In the genomic region with DNA sequence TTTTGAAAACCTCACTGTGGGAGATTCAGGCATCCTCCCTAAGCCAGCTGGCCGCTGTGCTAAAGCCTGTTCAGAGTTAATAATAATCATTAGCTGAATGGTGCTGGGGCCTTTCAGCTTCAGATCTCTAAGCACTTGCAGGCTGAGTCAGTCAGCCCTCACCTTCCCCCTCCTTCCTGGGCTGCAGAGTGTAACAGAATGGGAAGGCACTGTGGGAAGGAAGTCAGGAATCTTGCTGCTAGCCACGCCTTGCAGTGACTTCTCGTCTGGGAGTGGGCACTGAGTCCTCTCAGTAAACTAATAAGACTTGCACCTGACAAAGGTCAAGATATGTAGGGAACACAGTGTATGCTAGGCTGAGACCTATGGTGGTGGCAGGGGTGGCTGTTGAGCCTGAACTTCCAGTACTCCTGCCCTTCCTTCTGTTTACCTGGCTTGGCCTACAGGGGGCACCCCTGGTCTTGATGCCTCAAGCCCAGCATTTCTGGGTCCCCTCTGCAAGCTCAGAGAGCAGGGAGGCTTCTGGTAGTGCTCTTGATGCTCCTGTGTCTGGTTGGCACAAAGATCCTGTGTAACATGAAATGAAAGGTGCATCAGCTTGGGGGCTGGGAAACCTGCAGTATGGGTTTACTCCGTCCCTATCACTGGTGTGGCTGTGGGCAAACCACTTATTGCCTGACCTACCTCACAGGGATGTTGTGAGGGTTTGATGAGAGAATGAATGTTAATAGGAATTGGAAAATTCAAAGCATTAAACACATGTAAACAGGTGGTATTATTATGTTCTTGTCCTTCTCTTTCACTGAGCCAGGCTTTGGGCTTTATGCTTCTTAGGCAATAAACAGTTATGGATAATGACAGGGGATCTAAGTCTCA, we compare ENCODE assay signal across 6 cellular contexts. TPM values are rescaled to one million over a fixed set of nuclear protein-coding genes. Genes with fewer than 3 reads are reported as not detected.
A peak's percentile ranks its signal among the peaks of the same experiment; 100 is the strongest.
DNase-seq lines count a peak whose midpoint lies in the region; ATAC-seq and TF ChIP-seq lines count a peak whose summit lies in the region.

No MANE protein-coding gene starts in this region.

- H3K36me3 ChIP-seq in PC-3 (ENCODE audit: low read depth, low read length) (no peaks in the 10 kb centered on the region; the same call in 1 of the 2 replicates), brain microvascular endothelial cell (replicated peaks) (no peaks in the 10 kb centered on the region), neuronal stem cell (replicated peaks in 1 of 2; ENCODE audit: control insufficient read depth in 2 of 2, insufficient read depth in 2 of 2, low read length in 2 of 2) (peaks cover 10 to 28% of the 10 kb centered on the region in 2 donors)

- no peak overlapping the region for H2AFZ ChIP-seq in PC-3 (ENCODE audit: low read length)
- H2AFZ ChIP-seq in neuronal stem cell (ENCODE audit: low read length), result no peak overlapping the region

- intact Hi-C loops in PC-3 (cut with micrococcal nuclease), result no loop called here

- ATAC-seq in PC-3 (peak; percentile 85), HG03039 (IDR thresholded peaks at IDR 0.05; ENCODE audit: unreplicated experiment) (no peak)

- peak; percentile 49 for TF ChIP-seq CTCF in GM10266 (IDR thresholded peaks at IDR 0.05; ENCODE audit: control insufficient read depth, insufficient read depth, low read depth, missing control alignments)
- TF ChIP-seq CTCF in PC-3 (conservative IDR thresholded peaks at IDR 0.05; ENCODE audit: low read depth, low read length), result peak; percentile 77
- peak; percentile 70 for TF ChIP-seq CTCF in brain microvascular endothelial cell (IDR thresholded peaks at IDR 0.05; ENCODE audit: low read depth, low read length, missing control alignments)

- peaks cover 11% of the 10 kb centered on the region for H3K79me2 ChIP-seq in PC-3 (ENCODE audit: low read length)

- no peak for DNase-seq in GM10266 (ENCODE audit: extremely low spot score)
- peak; percentile 63 for DNase-seq in PC-3
- DNase-seq in brain microvascular endothelial cell, result peak; percentile 26
- DNase-seq in neuronal stem cell (ENCODE audit: low spot score), result no peak
- no peak for DNase-seq in NCI-H345 (lab: John Stamatoyannopoulos, UW)

- no peak overlapping the region for H2BK15ac ChIP-seq in neuronal stem cell (ENCODE audit: low read length)

- no peaks in the 10 kb centered on the region for H3F3A ChIP-seq in PC-3 (ENCODE audit: low read length, unreplicated experiment)

- H3K9me3 ChIP-seq in PC-3 (ENCODE audit: low read length) (no peaks in the 10 kb centered on the region), neuronal stem cell (replicated peaks in 1 of 2; ENCODE audit: control insufficient read depth in 2 of 2, insufficient read depth in 1 of 2, low read depth in 1 of 2, low read length in 2 of 2) (no peaks in the 10 kb centered on the region)

- H3K4me1 ChIP-seq in PC-3 (ENCODE audit: insufficient read depth, low read length), result peaks cover 14% of the 10 kb centered on the region; the same call in 1 of the 2 replicates
- peaks cover 12 to 19% of the 10 kb centered on the region in 2 donors for H3K4me1 ChIP-seq in neuronal stem cell (ENCODE audit: control insufficient read depth in 2 of 2, insufficient read depth in 1 of 2, low read depth in 1 of 2, low read length in 2 of 2)

- H3K9ac ChIP-seq in PC-3 (ENCODE audit: low read length) (no peak overlapping the region), neuronal stem cell (ENCODE audit: low read depth, low read length, poor library complexity) (no peak overlapping the region)

- H2BK12ac ChIP-seq in neuronal stem cell (ENCODE audit: low read length), result no peak overlapping the region

- peak overlapping the region; percentile 18 for H3K18ac ChIP-seq in neuronal stem cell (ENCODE audit: low read length)

- no TSS peak for BruUV-seq in PC-3 (replicated peaks; lab: Mats Ljungman, UMichigan)

- H4K91ac ChIP-seq in neuronal stem cell (ENCODE audit: low read depth, low read length, poor library complexity), result no peak overlapping the region

- H3K23ac ChIP-seq in neuronal stem cell (ENCODE audit: low read depth, low read length, poor library complexity), result no peak overlapping the region

- no CpG with 5 or more reads among the region's 4 CpGs for WGBS in neuronal stem cell (ENCODE audit: extremely low coverage in 2 of 2, insufficient read length in 2 of 2, insufficient replicate concordance in 1 of 2), 2 donors

- no peak overlapping the region for H2BK5ac ChIP-seq in neuronal stem cell (ENCODE audit: low read length)

- no peaks in the 10 kb centered on the region for H4K20me1 ChIP-seq in PC-3 (ENCODE audit: low read length)

- CTCF ChIA-PET in PC-3 (lab: Charles Lee), result interaction anchor here (0.6 to 2.1 kb wide), 2 partner anchors 10 to 33 kb away, joined by 5 to 9 read pairs; no protein-coding TSS in a partner anchor

- no peak overlapping the region for H2AK5ac ChIP-seq in neuronal stem cell (ENCODE audit: low read depth, low read length)

- no peak overlapping the region for H3K4me2 ChIP-seq in PC-3 (ENCODE audit: low read length)
- H3K4me2 ChIP-seq in neuronal stem cell (ENCODE audit: insufficient read depth, low read length, poor library complexity, severe bottlenecking), result no peak overlapping the region

- no peaks in the 10 kb centered on the region for H3K79me1 ChIP-seq in neuronal stem cell (ENCODE audit: low read depth, low read length)

- H2BK120ac ChIP-seq in neuronal stem cell (ENCODE audit: low read depth, low read length), result no peak overlapping the region

- no peak overlapping the region for H4K8ac ChIP-seq in neuronal stem cell (ENCODE audit: low read depth, low read length)

- H3K27ac ChIP-seq in PC-3 (ENCODE audit: low read length) (no peak overlapping the region), brain microvascular endothelial cell (no peak overlapping the region), neuronal stem cell (replicated peaks; ENCODE audit: low read length) (no peak overlapping the region)

- H3K14ac ChIP-seq in neuronal stem cell (ENCODE audit: low read length), result no peak overlapping the region

- H3K27me3 ChIP-seq in PC-3 (ENCODE audit: low read length) (no peaks in the 10 kb centered on the region), brain microvascular endothelial cell (replicated peaks) (no peaks in the 10 kb centered on the region), neuronal stem cell (ENCODE audit: control insufficient read depth in 3 of 3, insufficient read depth in 3 of 3, low read depth in 1 of 3, low read length in 3 of 3) (no peaks in the 10 kb centered on the region)

- H3K9me2 ChIP-seq in PC-3 (replicated peaks; ENCODE audit: low read length), result no peaks in the 10 kb centered on the region

- H3K4ac ChIP-seq in neuronal stem cell (ENCODE audit: low read length), result no peak overlapping the region

- in situ Hi-C loops in brain microvascular endothelial cell (cut with HindIII; ENCODE audit: low pct_ligation_motif_present, low sequenced_read_pairs), result no loop called here

- POLR2A ChIA-PET in PC-3 (lab: Charles Lee; ENCODE audit: unreplicated experiment), result interaction anchor here (0.6 kb wide), 1 partner anchor 539 kb away, joined by 3 read pairs; no protein-coding TSS in a partner anchor

- H3K4me3 ChIP-seq in PC-3 (ENCODE audit: low read length), result no peak overlapping the region
- no peak overlapping the region for H3K4me3 ChIP-seq in brain microvascular endothelial cell (ENCODE audit: low read depth, low read length)
- H3K4me3 ChIP-seq in neuronal stem cell (ENCODE audit: low read length in 2 of 2), result no peak overlapping the region

RNA-seq across cellular contexts. Expression of a gene that starts 6.0 kb away (rescaled TPM):
- total RNA-seq in PC-3 (2014; rRNA removed), result 2.7 and 4.2 TPM in 2 replicates
- 2.8 TPM for polyA plus RNA-seq in neuronal stem cell (2013, experiment 1 of 2)
- 2.6 TPM for polyA plus RNA-seq in neuronal stem cell (2013, experiment 2 of 2)

RNA-seq across cellular contexts. Expression of a gene that starts 9.6 kb away (rescaled TPM):
- 2.7 and 2.8 TPM in 2 replicates for total RNA-seq in PC-3 (2014; rRNA removed)
- polyA plus RNA-seq in neuronal stem cell (2013, experiment 1 of 2), result 4.8 TPM
- 4.9 TPM for polyA plus RNA-seq in neuronal stem cell (2013, experiment 2 of 2)

RNA-seq across cellular contexts. Expression of a gene that starts 16.2 kb away (rescaled TPM):
- 9.2 and 9.4 TPM in 2 replicates for total RNA-seq in PC-3 (2014; rRNA removed)
- 11.1 TPM for polyA plus RNA-seq in neuronal stem cell (2013, experiment 1 of 2)
- 10.8 TPM for polyA plus RNA-seq in neuronal stem cell (2013, experiment 2 of 2)

RNA-seq across cellular contexts. Expression of a gene that starts 33.6 kb away (rescaled TPM):
- total RNA-seq in PC-3 (2014; rRNA removed), result not detected in 2 replicates
- not detected for polyA plus RNA-seq in neuronal stem cell (2013, experiment 1 of 2)
- not detected for polyA plus RNA-seq in neuronal stem cell (2013, experiment 2 of 2)

RNA-seq across cellular contexts. Expression of a gene that starts 39.8 kb away (rescaled TPM):
- 0.07 and 1.3 TPM in 2 replicates for total RNA-seq in PC-3 (2014; rRNA removed)
- 0.28 TPM for polyA plus RNA-seq in neuronal stem cell (2013, experiment 1 of 2)
- polyA plus RNA-seq in neuronal stem cell (2013, experiment 2 of 2), result 0.17 TPM

Comparison
In these comparisons a context has a peak if more than half of its experiments do, and no peak if none do; other contexts are left out.
1. DNase-seq: peak in PC-3 (single experiment) and brain microvascular endothelial cell (single experiment); none in GM10266 (single experiment), neuronal stem cell (single experiment) and NCI-H345 (single experiment).
2. Peak in every context shown above with its lines, with median percentiles within 50 percentile points of each other: CTCF ChIP-seq.